In genomic region chr16:15928261-15929104, GRCh38 we compare ENCODE assay signal across 1 cellular context.
A peak's percentile ranks its signal among the peaks of the same experiment; 100 is the strongest.
TF ChIP-seq lines count a peak whose summit lies in the region.

No MANE protein-coding gene starts in this region.

TF ChIP-seq in HepG2, 621 proteins besides CTCF, POLR2A, EP300 and RAD21 (continued from another document and continues in another):
- TF ChIP-seq, protein P1, sequence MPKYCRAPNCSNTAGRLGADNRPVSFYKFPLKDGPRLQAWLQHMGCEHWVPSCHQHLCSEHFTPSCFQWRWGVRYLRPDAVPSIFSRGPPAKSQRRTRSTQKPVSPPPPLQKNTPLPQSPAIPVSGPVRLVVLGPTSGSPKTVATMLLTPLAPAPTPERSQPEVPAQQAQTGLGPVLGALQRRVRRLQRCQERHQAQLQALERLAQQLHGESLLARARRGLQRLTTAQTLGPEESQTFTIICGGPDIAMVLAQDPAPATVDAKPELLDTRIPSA (CRISPR knock-in tag; IDR thresholded peaks at IDR 0.05; ENCODE audit: borderline replicate concordance) = no peak
- TF ChIP-seq GABPA (IDR thresholded peaks at IDR 0.05; ENCODE audit: low read depth, low read length) (no peak), GABPA (CRISPR knock-in tag; IDR thresholded peaks at IDR 0.05; ENCODE audit: low read depth) (0 out of 2 replicates have a peak, but pooled peaks have one; percentile 11), ZNF44 (CRISPR knock-in tag; IDR thresholded peaks at IDR 0.05) (no peak), ZNF678 (CRISPR knock-in tag; IDR thresholded peaks at IDR 0.05) (no peak), ZNF414 (CRISPR knock-in tag; IDR thresholded peaks at IDR 0.05) (no peak), POGK (CRISPR knock-in tag; conservative IDR thresholded peaks at IDR 0.05) (no peak), ZNF790 (CRISPR knock-in tag; IDR thresholded peaks at IDR 0.05; ENCODE audit: borderline replicate concordance) (no peak), SOX5 (CRISPR knock-in tag; IDR thresholded peaks at IDR 0.05; ENCODE audit: borderline replicate concordance) (peak; percentile 31; the same call in 1 of the 2 replicates), ZNF326 (CRISPR knock-in tag; IDR thresholded peaks at IDR 0.05; ENCODE audit: borderline replicate concordance) (no peak), MLLT10 (CRISPR knock-in tag; IDR thresholded peaks at IDR 0.05) (no peak), RFX1 (IDR thresholded peaks at IDR 0.05) (no peak), ZNF713 (CRISPR knock-in tag; IDR thresholded peaks at IDR 0.05) (no peak), SP140L (CRISPR knock-in tag; IDR thresholded peaks at IDR 0.05; ENCODE audit: borderline replicate concordance) (no peak), ZNF382 (CRISPR knock-in tag; IDR thresholded peaks at IDR 0.05; ENCODE audit: borderline replicate concordance) (no peak), HDAC2 (CRISPR knock-in tag; IDR thresholded peaks at IDR 0.05) (no peak; the same call in 1 of the 2 replicates), ZNF430 (CRISPR knock-in tag; IDR thresholded peaks at IDR 0.05) (0 out of 2 replicates have a peak, but pooled peaks have one; percentile 28), JARID2 (CRISPR knock-in tag; IDR thresholded peaks at IDR 0.05; ENCODE audit: insufficient replicate concordance) (no peak), SIX1 (CRISPR knock-in tag; IDR thresholded peaks at IDR 0.05; ENCODE audit: borderline replicate concordance) (no peak), HES4 (CRISPR knock-in tag; IDR thresholded peaks at IDR 0.05; ENCODE audit: borderline replicate concordance) (no peak), ZBTB37 (CRISPR knock-in tag; IDR thresholded peaks at IDR 0.05) (no peak), ZBTB46 (CRISPR knock-in tag; IDR thresholded peaks at IDR 0.05; ENCODE audit: borderline replicate concordance) (no peak), POLR2AphosphoS5 (IDR thresholded peaks at IDR 0.05; ENCODE audit: low read depth, low read length) (no peak), ZNF234 (CRISPR knock-in tag; conservative IDR thresholded peaks at IDR 0.05) (no peak), MBNL3 (CRISPR knock-in tag; conservative IDR thresholded peaks at IDR 0.05) (no peak), TCF7 (IDR thresholded peaks at IDR 0.05; ENCODE audit: low read depth) (peak; percentile 40; the same call in 1 of the 2 replicates), ARNT2 (CRISPR knock-in tag; IDR thresholded peaks at IDR 0.05; ENCODE audit: low read depth) (0 out of 2 replicates have a peak, but pooled peaks have one; percentile 26), BHLHE40 (IDR thresholded peaks at IDR 0.05; ENCODE audit: low read length) (0 out of 2 replicates have a peak, but pooled peaks have one; percentile 5), ZNF780A (CRISPR knock-in tag; IDR thresholded peaks at IDR 0.05) (no peak), REXO4 (CRISPR knock-in tag; IDR thresholded peaks at IDR 0.05; ENCODE audit: borderline replicate concordance) (no peak), ZNF282 (IDR thresholded peaks at IDR 0.05; ENCODE audit: partially characterized antibody) (no peak), MED1 (CRISPR knock-in tag; IDR thresholded peaks at IDR 0.05) (peak; percentile 68), KDM2A (CRISPR knock-in tag; IDR thresholded peaks at IDR 0.05; ENCODE audit: borderline replicate concordance, low read depth) (no peak), ZBTB42 (CRISPR knock-in tag; IDR thresholded peaks at IDR 0.05) (no peak), ZNF337 (CRISPR knock-in tag; IDR thresholded peaks at IDR 0.05; ENCODE audit: borderline replicate concordance, low read depth) (no peak), KMT2B (CRISPR knock-in tag; IDR thresholded peaks at IDR 0.05) (no peak), CREB1 (IDR thresholded peaks at IDR 0.05) (no peak), CREB1 (CRISPR knock-in tag; IDR thresholded peaks at IDR 0.05) (no peak), GATA4 (IDR thresholded peaks at IDR 0.05; ENCODE audit: borderline replicate concordance, low read depth) (no peak), REPIN1 (CRISPR knock-in tag; IDR thresholded peaks at IDR 0.05; ENCODE audit: borderline replicate concordance, low read depth) (no peak), MAZ (IDR thresholded peaks at IDR 0.05; ENCODE audit: borderline replicate concordance, low read depth, low read length) (no peak), MAZ (CRISPR knock-in tag; IDR thresholded peaks at IDR 0.05; ENCODE audit: low read depth) (no peak), ZNF768 (CRISPR knock-in tag; IDR thresholded peaks at IDR 0.05) (peak; percentile 34; the same call in 1 of the 2 replicates), WIZ (CRISPR knock-in tag; IDR thresholded peaks at IDR 0.05) (no peak), KAT8 (CRISPR knock-in tag; IDR thresholded peaks at IDR 0.05) (no peak), ZNF724P (CRISPR knock-in tag; IDR thresholded peaks at IDR 0.05; ENCODE audit: borderline replicate concordance) (no peak; the same call in 1 of the 2 replicates), ZNF383 (CRISPR knock-in tag; IDR thresholded peaks at IDR 0.05; ENCODE audit: borderline replicate concordance) (no peak), ZNF30 (CRISPR knock-in tag; IDR thresholded peaks at IDR 0.05) (no peak), ETV5 (CRISPR knock-in tag; IDR thresholded peaks at IDR 0.05; ENCODE audit: borderline replicate concordance) (0 out of 2 replicates have a peak, but pooled peaks have one; percentile 14)
- TF ChIP-seq, protein P2, sequence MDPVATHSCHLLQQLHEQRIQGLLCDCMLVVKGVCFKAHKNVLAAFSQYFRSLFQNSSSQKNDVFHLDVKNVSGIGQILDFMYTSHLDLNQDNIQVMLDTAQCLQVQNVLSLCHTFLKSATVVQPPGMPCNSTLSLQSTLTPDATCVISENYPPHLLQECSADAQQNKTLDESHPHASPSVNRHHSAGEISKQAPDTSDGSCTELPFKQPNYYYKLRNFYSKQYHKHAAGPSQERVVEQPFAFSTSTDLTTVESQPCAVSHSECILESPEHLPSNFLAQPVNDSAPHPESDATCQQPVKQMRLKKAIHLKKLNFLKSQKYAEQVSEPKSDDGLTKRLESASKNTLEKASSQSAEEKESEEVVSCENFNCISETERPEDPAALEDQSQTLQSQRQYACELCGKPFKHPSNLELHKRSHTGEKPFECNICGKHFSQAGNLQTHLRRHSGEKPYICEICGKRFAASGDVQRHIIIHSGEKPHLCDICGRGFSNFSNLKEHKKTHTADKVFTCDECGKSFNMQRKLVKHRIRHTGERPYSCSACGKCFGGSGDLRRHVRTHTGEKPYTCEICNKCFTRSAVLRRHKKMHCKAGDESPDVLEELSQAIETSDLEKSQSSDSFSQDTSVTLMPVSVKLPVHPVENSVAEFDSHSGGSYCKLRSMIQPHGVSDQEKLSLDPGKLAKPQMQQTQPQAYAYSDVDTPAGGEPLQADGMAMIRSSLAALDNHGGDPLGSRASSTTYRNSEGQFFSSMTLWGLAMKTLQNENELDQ (CRISPR knock-in tag; IDR thresholded peaks at IDR 0.05; ENCODE audit: borderline replicate concordance) = no peak
- TF ChIP-seq, protein P3, sequence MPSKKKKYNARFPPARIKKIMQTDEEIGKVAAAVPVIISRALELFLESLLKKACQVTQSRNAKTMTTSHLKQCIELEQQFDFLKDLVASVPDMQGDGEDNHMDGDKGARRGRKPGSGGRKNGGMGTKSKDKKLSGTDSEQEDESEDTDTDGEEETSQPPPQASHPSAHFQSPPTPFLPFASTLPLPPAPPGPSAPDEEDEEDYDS (CRISPR knock-in tag; IDR thresholded peaks at IDR 0.05) = no peak
- TF ChIP-seq, protein P4, sequence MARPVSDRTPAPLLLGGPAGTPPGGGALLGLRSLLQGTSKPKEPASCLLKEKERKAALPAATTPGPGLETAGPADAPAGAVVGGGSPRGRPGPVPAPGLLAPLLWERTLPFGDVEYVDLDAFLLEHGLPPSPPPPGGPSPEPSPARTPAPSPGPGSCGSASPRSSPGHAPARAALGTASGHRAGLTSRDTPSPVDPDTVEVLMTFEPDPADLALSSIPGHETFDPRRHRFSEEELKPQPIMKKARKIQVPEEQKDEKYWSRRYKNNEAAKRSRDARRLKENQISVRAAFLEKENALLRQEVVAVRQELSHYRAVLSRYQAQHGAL (CRISPR knock-in tag; IDR thresholded peaks at IDR 0.05; ENCODE audit: not compliant biosample characterization) = peak; percentile 54
- TF ChIP-seq, protein P5, sequence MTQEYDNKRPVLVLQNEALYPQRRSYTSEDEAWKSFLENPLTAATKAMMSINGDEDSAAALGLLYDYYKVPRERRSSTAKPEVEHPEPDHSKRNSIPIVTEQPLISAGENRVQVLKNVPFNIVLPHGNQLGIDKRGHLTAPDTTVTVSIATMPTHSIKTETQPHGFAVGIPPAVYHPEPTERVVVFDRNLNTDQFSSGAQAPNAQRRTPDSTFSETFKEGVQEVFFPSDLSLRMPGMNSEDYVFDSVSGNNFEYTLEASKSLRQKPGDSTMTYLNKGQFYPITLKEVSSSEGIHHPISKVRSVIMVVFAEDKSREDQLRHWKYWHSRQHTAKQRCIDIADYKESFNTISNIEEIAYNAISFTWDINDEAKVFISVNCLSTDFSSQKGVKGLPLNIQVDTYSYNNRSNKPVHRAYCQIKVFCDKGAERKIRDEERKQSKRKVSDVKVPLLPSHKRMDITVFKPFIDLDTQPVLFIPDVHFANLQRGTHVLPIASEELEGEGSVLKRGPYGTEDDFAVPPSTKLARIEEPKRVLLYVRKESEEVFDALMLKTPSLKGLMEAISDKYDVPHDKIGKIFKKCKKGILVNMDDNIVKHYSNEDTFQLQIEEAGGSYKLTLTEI (CRISPR knock-in tag; conservative IDR thresholded peaks at IDR 0.05) = no peak
- TF ChIP-seq, protein P6, sequence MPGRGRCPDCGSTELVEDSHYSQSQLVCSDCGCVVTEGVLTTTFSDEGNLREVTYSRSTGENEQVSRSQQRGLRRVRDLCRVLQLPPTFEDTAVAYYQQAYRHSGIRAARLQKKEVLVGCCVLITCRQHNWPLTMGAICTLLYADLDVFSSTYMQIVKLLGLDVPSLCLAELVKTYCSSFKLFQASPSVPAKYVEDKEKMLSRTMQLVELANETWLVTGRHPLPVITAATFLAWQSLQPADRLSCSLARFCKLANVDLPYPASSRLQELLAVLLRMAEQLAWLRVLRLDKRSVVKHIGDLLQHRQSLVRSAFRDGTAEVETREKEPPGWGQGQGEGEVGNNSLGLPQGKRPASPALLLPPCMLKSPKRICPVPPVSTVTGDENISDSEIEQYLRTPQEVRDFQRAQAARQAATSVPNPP (CRISPR knock-in tag; IDR thresholded peaks at IDR 0.05) = no peak
- TF ChIP-seq, protein P7, sequence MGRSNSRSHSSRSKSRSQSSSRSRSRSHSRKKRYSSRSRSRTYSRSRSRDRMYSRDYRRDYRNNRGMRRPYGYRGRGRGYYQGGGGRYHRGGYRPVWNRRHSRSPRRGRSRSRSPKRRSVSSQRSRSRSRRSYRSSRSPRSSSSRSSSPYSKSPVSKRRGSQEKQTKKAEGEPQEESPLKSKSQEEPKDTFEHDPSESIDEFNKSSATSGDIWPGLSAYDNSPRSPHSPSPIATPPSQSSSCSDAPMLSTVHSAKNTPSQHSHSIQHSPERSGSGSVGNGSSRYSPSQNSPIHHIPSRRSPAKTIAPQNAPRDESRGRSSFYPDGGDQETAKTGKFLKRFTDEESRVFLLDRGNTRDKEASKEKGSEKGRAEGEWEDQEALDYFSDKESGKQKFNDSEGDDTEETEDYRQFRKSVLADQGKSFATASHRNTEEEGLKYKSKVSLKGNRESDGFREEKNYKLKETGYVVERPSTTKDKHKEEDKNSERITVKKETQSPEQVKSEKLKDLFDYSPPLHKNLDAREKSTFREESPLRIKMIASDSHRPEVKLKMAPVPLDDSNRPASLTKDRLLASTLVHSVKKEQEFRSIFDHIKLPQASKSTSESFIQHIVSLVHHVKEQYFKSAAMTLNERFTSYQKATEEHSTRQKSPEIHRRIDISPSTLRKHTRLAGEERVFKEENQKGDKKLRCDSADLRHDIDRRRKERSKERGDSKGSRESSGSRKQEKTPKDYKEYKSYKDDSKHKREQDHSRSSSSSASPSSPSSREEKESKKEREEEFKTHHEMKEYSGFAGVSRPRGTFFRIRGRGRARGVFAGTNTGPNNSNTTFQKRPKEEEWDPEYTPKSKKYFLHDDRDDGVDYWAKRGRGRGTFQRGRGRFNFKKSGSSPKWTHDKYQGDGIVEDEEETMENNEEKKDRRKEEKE (IDR thresholded peaks at IDR 0.05) = no peak
